ENCODE assay signal across 16 cellular contexts in the genomic region with DNA sequence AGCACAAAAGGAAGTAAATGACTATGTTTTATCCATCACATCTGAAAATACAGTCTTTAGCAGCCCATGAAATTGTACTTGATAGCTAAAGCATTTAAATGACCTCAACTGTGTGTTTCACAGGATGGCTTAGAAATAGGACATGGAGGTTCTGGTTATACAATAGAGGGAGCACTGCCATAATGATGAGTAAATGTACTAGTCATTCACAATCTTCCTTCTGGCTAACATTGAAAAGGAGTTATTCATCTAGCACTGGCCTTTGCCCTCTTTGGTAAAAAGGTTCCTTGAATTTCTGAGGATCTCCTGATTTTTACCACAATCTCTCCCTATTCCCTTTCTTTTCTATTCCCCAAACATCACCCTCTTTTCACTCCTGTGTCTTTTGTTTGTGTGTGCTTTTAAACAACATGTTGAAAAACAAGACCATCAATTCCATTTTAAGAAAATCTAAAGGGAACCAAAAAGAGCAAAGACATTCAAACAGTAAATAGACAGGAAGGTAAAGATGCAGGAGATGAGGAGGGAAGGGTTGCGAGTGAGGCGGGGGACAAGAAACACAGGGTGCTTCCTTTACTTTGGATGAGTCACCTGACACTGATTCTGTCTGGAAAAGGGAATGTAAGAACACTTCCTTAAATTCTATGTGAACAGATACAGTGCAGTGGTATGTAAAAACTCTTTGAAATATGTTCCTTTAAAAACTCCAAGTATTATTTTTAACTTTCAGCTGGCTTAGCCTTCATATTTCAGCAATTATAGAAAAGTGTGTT.
DNase-seq lines count a peak whose midpoint lies in the region; ATAC-seq, FAIRE-seq and TF ChIP-seq lines count a peak whose summit lies in the region.
"Had no signal": no experiment of that assay in that cellular context is flagged by ENCODE, and none has a peak within 500 bp of the region (broad histone marks: within the 10 kb centered on the region; RNA-seq: fewer than 3 reads in every experiment).

No MANE protein-coding gene starts in this region.

- H3K36me3 Mint-ChIP-seq in Calu3 (ENCODE audit: insufficient read depth, unreplicated experiment) = no peaks in the 10 kb centered on the region
- H3K36me3 Mint-ChIP-seq: activated naive CD4-positive, alpha-beta T cell treated with anti-CD3 and anti-CD28 coated beads, Interleukin-2, amount 10 ng/mL, durations not matched to agents 7 days and 5 days had no signal

- H3K4me2 ChIP-seq in smooth muscle cell = no peak overlapping the region

- no peaks in the 10 kb centered on the region for H3K9me3 ChIP-seq in smooth muscle cell (replicated peaks; ENCODE audit: low read depth)
- H3K9me3 ChIP-seq: suprapubic skin had no signal

- peak; percentile 48; the same call in 2 of the 3 replicates for ATAC-seq in SK-N-SH treated with all-trans-retinoic acid at 6 μM for 48 hours

- peak; percentile 99 for FAIRE-seq in H54 (lab: Jason Lieb, UNC)
- FAIRE-seq: GM12891, small intestine had no signal

- H3K4me1 Mint-ChIP-seq in Calu3 (ENCODE audit: low read depth, unreplicated experiment) = peaks cover 12% of the 10 kb centered on the region
- H3K4me1 Mint-ChIP-seq: activated naive CD4-positive, alpha-beta T cell treated with anti-CD3 and anti-CD28 coated beads, Interleukin-2, amount 10 ng/mL, durations not matched to agents 7 days and 5 days had no signal

- intact Hi-C loops in Calu3 (cut with micrococcal nuclease; ENCODE audit: unreplicated experiment) = loop anchor here (5.0 kb wide), 4 partner anchors 63 to 253 kb away; no protein-coding TSS in a partner anchor

- H3K36me3 ChIP-seq in smooth muscle cell (ENCODE audit: low read depth) = no peaks in the 10 kb centered on the region
- H3K36me3 ChIP-seq: suprapubic skin had no signal

- no peak overlapping the region for H3K27ac Mint-ChIP-seq in Calu3 (ENCODE audit: unreplicated experiment)
- H3K27ac Mint-ChIP-seq: activated naive CD4-positive, alpha-beta T cell treated with anti-CD3 and anti-CD28 coated beads, Interleukin-2, amount 10 ng/mL, durations not matched to agents 7 days and 5 days had no signal

- H3F3A ChIP-seq in smooth muscle cell (ENCODE audit: low read depth) = no peaks in the 10 kb centered on the region

- H3K9me3 Mint-ChIP-seq in Calu3 (ENCODE audit: low read depth, unreplicated experiment) = peaks cover 3% of the 10 kb centered on the region

- no peaks in the 10 kb centered on the region for H3K27me3 ChIP-seq in smooth muscle cell (ENCODE audit: low read depth)
- H3K27me3 ChIP-seq: suprapubic skin had no signal

- TF ChIP-seq CTCF in fibroblast of mammary gland (conservative IDR thresholded peaks at IDR 0.05; ENCODE audit: control insufficient read depth, insufficient read depth, low read depth, low read length) = peak; percentile 0
- TF ChIP-seq CTCF in smooth muscle cell (IDR thresholded peaks at IDR 0.05; ENCODE audit: borderline replicate concordance, insufficient read depth, poor library complexity, severe bottlenecking) = no peak
- TF ChIP-seq CTCF in Calu3 (IDR thresholded peaks at IDR 0.05; ENCODE audit: unreplicated experiment) = no peak

- no peaks in the 10 kb centered on the region for H3K79me2 ChIP-seq in smooth muscle cell (ENCODE audit: low read depth)

- DNase-seq in H54 (ENCODE audit: insufficient read length, low spot score) (no peak), fibroblast of mammary gland (ENCODE audit: low read depth) (peak; percentile 90), smooth muscle cell (lab: John Stamatoyannopoulos, UW; ENCODE audit: unreplicated experiment) (no peak), NK-92 (lab: John Stamatoyannopoulos, UW; ENCODE audit: unreplicated experiment) (no peak), SKM-1 treated with dmso at 0.1 percent for 144 hours (lab: John Stamatoyannopoulos, UW; ENCODE audit: unreplicated experiment) (no peak), Calu3 (no peak)
- DNase-seq: activated naive CD4-positive, alpha-beta T cell treated with anti-CD3 and anti-CD28 coated beads, Interleukin-2, amount 10 ng/mL, durations not matched to agents 7 days and 5 days; cortex of kidney; head of caudate nucleus; NCI-H2029; NCI-H774; SHP77 treated with DMSO at 0.1 percent for 48 hours; small intestine had no signal

- H3K4me3 Mint-ChIP-seq in Calu3 (ENCODE audit: low read depth, unreplicated experiment) = no peak overlapping the region
- H3K4me3 Mint-ChIP-seq: activated naive CD4-positive, alpha-beta T cell treated with anti-CD3 and anti-CD28 coated beads, Interleukin-2, amount 10 ng/mL, durations not matched to agents 7 days and 5 days had no signal

- no peak for TF ChIP-seq POLR2A in H54 (IDR thresholded peaks at IDR 0.05; ENCODE audit: low read depth, low read length)

- H3K4me3 ChIP-seq in fibroblast of mammary gland (ENCODE audit: control insufficient read depth, low read depth, low read length) = no peak overlapping the region
- H3K4me3 ChIP-seq in smooth muscle cell = no peak overlapping the region
- H3K4me3 ChIP-seq: suprapubic skin had no signal

- no peak overlapping the region for H3K9ac ChIP-seq in smooth muscle cell (ENCODE audit: low read depth)

- H3K27me3 Mint-ChIP-seq in Calu3 (ENCODE audit: unreplicated experiment) = no peaks in the 10 kb centered on the region
- H3K27me3 Mint-ChIP-seq: activated naive CD4-positive, alpha-beta T cell treated with anti-CD3 and anti-CD28 coated beads, Interleukin-2, amount 10 ng/mL, durations not matched to agents 7 days and 5 days had no signal

- H4K20me1 ChIP-seq in smooth muscle cell (ENCODE audit: low read depth) = no peaks in the 10 kb centered on the region

- peak overlapping the region; percentile 22 for H3K27ac ChIP-seq in smooth muscle cell (ENCODE audit: low read depth)
- H3K27ac ChIP-seq: suprapubic skin had no signal

- H3K4me1 ChIP-seq in smooth muscle cell (ENCODE audit: low read depth) = no peaks in the 10 kb centered on the region
- H3K4me1 ChIP-seq: suprapubic skin had no signal

- CTCF ChIA-PET in Calu3 (lab: Charles Lee) = interaction anchor here (1.3 kb wide), 1 partner anchor 92 kb away, joined by 4 read pairs; no protein-coding TSS in a partner anchor

- H2AFZ ChIP-seq in smooth muscle cell (ENCODE audit: low read depth) = no peak overlapping the region

- 88% methylated on average over 2 of the region's 2 CpGs for WGBS in smooth muscle cell (ENCODE audit: low lambda C conversion rate)

- no TSS peak for BruUV-seq in Calu3 (replicated peaks; lab: Mats Ljungman, UMichigan)

TF ChIP-seq in SK-N-SH treated with all-trans-retinoic acid at 6 μM for 48 hours, 23 proteins besides CTCF, POLR2A, EP300 and RAD21 (continues in another document):
- TF ChIP-seq OSR1 (CRISPR knock-in tag; IDR thresholded peaks at IDR 0.05) = no peak
- TF ChIP-seq, protein P1, sequence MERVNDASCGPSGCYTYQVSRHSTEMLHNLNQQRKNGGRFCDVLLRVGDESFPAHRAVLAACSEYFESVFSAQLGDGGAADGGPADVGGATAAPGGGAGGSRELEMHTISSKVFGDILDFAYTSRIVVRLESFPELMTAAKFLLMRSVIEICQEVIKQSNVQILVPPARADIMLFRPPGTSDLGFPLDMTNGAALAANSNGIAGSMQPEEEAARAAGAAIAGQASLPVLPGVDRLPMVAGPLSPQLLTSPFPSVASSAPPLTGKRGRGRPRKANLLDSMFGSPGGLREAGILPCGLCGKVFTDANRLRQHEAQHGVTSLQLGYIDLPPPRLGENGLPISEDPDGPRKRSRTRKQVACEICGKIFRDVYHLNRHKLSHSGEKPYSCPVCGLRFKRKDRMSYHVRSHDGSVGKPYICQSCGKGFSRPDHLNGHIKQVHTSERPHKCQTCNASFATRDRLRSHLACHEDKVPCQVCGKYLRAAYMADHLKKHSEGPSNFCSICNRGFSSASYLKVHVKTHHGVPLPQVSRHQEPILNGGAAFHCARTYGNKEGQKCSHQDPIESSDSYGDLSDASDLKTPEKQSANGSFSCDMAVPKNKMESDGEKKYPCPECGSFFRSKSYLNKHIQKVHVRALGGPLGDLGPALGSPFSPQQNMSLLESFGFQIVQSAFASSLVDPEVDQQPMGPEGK (CRISPR knock-in tag; IDR thresholded peaks at IDR 0.05; ENCODE audit: borderline replicate concordance) = no peak
- no peak for TF ChIP-seq PPARA (CRISPR knock-in tag; IDR thresholded peaks at IDR 0.05; ENCODE audit: borderline replicate concordance)
- TF ChIP-seq ZFP3 (CRISPR knock-in tag; IDR thresholded peaks at IDR 0.05) = no peak
- TF ChIP-seq GLIS3 (CRISPR knock-in tag; IDR thresholded peaks at IDR 0.05) = no peak
- TF ChIP-seq ISL1 (CRISPR knock-in tag; IDR thresholded peaks at IDR 0.05) = no peak
- TF ChIP-seq ARNTL (CRISPR knock-in tag; IDR thresholded peaks at IDR 0.05; ENCODE audit: borderline replicate concordance, low read depth) = no peak
- no peak for TF ChIP-seq ZFP30 (CRISPR knock-in tag; IDR thresholded peaks at IDR 0.05)
- no peak for TF ChIP-seq RARB (CRISPR knock-in tag; IDR thresholded peaks at IDR 0.05)
- TF ChIP-seq, protein P2, sequence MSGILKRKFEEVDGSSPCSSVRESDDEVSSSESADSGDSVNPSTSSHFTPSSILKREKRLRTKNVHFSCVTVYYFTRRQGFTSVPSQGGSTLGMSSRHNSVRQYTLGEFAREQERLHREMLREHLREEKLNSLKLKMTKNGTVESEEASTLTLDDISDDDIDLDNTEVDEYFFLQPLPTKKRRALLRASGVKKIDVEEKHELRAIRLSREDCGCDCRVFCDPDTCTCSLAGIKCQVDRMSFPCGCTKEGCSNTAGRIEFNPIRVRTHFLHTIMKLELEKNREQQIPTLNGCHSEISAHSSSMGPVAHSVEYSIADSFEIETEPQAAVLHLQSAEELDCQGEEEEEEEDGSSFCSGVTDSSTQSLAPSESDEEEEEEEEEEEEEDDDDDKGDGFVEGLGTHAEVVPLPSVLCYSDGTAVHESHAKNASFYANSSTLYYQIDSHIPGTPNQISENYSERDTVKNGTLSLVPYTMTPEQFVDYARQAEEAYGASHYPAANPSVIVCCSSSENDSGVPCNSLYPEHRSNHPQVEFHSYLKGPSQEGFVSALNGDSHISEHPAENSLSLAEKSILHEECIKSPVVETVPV (CRISPR knock-in tag; IDR thresholded peaks at IDR 0.05) = no peak
- TF ChIP-seq TCF4 (CRISPR knock-in tag; IDR thresholded peaks at IDR 0.05; ENCODE audit: borderline replicate concordance) = no peak
- no peak for TF ChIP-seq ZNF8 (CRISPR knock-in tag; IDR thresholded peaks at IDR 0.05)
